Comparison of ENCODE assay signal across 18 cellular contexts in genomic region chr11:88105952-88106351, GRCh38.
"Had no signal": no experiment of that assay in that cellular context is flagged by ENCODE, and none has a peak within 500 bp of the region (broad histone marks: within the 10 kb centered on the region; RNA-seq: fewer than 3 reads in every experiment).

No MANE protein-coding gene starts in this region.

- ATAC-seq: left lobe of liver; stimulated activated naive CD8-positive, alpha-beta T cell treated with anti-CD3 and anti-CD28 coated beads, Interleukin-15, Interleukin-2, amounts not matched to agents 100 U/mL and 50 U/mL, for 24 hours; upper lobe of right lung had no signal

- H3K4me1 Mint-ChIP-seq: activated naive CD8-positive, alpha-beta T cell treated with anti-CD3 and anti-CD28 coated beads, Interleukin-2, amount 10 ng/mL, durations not matched to agents 7 days and 5 days; immature natural killer cell; memory B cell had no signal

- H3K27ac ChIP-seq: ascending aorta, esophagus muscularis mucosa, suprapubic skin, upper lobe of right lung had no signal

- H3K4me3 Mint-ChIP-seq: activated naive CD8-positive, alpha-beta T cell treated with anti-CD3 and anti-CD28 coated beads, Interleukin-2, amount 10 ng/mL, durations not matched to agents 7 days and 5 days; immature natural killer cell; memory B cell; nephron progenitor cell had no signal

- FAIRE-seq: endometrium had no signal

- H3K27me3 ChIP-seq: ascending aorta, esophagus muscularis mucosa, suprapubic skin, upper lobe of right lung had no signal

- H3K36me3 ChIP-seq: ascending aorta, esophagus muscularis mucosa, upper lobe of right lung had no signal

- H3K4me1 ChIP-seq: ascending aorta, esophagus muscularis mucosa had no signal

- H3K36me3 Mint-ChIP-seq: activated naive CD8-positive, alpha-beta T cell treated with anti-CD3 and anti-CD28 coated beads, Interleukin-2, amount 10 ng/mL, durations not matched to agents 7 days and 5 days; memory B cell had no signal

- H3K4me3 ChIP-seq: ascending aorta, esophagus muscularis mucosa, suprapubic skin, upper lobe of right lung had no signal

- H3K9me3 ChIP-seq: esophagus muscularis mucosa, suprapubic skin, upper lobe of right lung had no signal

- DNase-seq: activated CD4-positive, alpha-beta T cell treated with anti-CD3 and anti-CD28 coated beads for 1 hour; activated CD4-positive, alpha-beta T cell treated with anti-CD3 and anti-CD28 coated beads, Interleukin-2, amount 50 U/mL, for 48 hours; activated gamma-delta T cell; activated naive CD8-positive, alpha-beta T cell treated with anti-CD3 and anti-CD28 coated beads, Interleukin-2, amount 10 ng/mL, durations not matched to agents 7 days and 5 days; activated T-cell treated with anti-CD3 and anti-CD28 coated beads, Interleukin-2, amount 50 U/mL, for 48 hours; immature natural killer cell; nephron progenitor cell; stimulated activated CD4-positive, alpha-beta T cell treated with anti-CD3 and anti-CD28 coated beads, Interleukin-4, amount 100 ng/mL, for 1 hour; stimulated activated CD8-positive, alpha-beta memory T cell treated with anti-CD3 and anti-CD28 coated beads, Interleukin-4, amount 100 ng/mL, for 48 hours; stimulated activated naive CD8-positive, alpha-beta T cell treated with anti-CD3 and anti-CD28 coated beads, Interleukin-15, Interleukin-2, amounts not matched to agents 100 U/mL and 50 U/mL, for 24 hours; T-helper 9 cell; upper lobe of right lung had no signal

- H3K27ac Mint-ChIP-seq: activated naive CD8-positive, alpha-beta T cell treated with anti-CD3 and anti-CD28 coated beads, Interleukin-2, amount 10 ng/mL, durations not matched to agents 7 days and 5 days; memory B cell; nephron progenitor cell had no signal
